13 cellular contexts compared by ENCODE assay signal in genomic region chr9:94826644-94827410, GRCh38.
DNase-seq lines count a peak whose midpoint lies in the region; ATAC-seq and TF ChIP-seq lines count a peak whose summit lies in the region.
"Had no signal": no experiment of that assay in that cellular context is flagged by ENCODE, and none has a peak within 500 bp of the region (broad histone marks: within the 10 kb centered on the region; RNA-seq: fewer than 3 reads in every experiment).

No MANE protein-coding gene starts in this region.

- H3K4me3 ChIP-seq in Panc1 (ENCODE audit: low read depth in 2 of 2, low read length in 2 of 2), result no peak overlapping the region
- no peak overlapping the region for H3K4me3 ChIP-seq in right lobe of liver
- no peak overlapping the region for H3K4me3 ChIP-seq in suprapubic skin
- H3K4me3 ChIP-seq: SK-N-MC had no signal

- no peak overlapping the region for H3K4me3 Mint-ChIP-seq in WTC11
- H3K4me3 Mint-ChIP-seq: activated naive CD8-positive, alpha-beta T cell had no signal

- in situ Hi-C loops in Panc1 (cut with HindIII; ENCODE audit: low pct_unique_long_range_greater_than_20kb, low sequenced_read_pairs), result no loop called here

- POLR2A ChIA-PET in Panc1 (lab: Charles Lee), result interaction anchor here (0.6 kb wide), 1 partner anchor 291 kb away, joined by 3 read pairs; no protein-coding TSS in a partner anchor
- POLR2A ChIA-PET in WTC11 (lab: Charles Lee), result no interaction called here

- 64% methylated on average over 3 of the region's 3 CpGs for WGBS in right lobe of liver (ENCODE audit: insufficient coverage, low coverage, low lambda C conversion rate, missing lambda C conversion rate)
- WGBS in suprapubic skin, result 85% methylated on average over 3 of the region's 3 CpGs

- H3K27ac Mint-ChIP-seq in WTC11, result no peak overlapping the region
- H3K27ac Mint-ChIP-seq: activated naive CD8-positive, alpha-beta T cell had no signal

- CTCF ChIA-PET in Panc1 (lab: Charles Lee), result interaction anchor here (1.3 kb wide), 1 partner anchor 40 kb away, joined by 3 read pairs; no protein-coding TSS in a partner anchor
- CTCF ChIA-PET in WTC11 (lab: Charles Lee), result interaction anchor here (1.6 to 2.5 kb wide), 2 partner anchors 218 to 304 kb away, joined by 5 to 11 read pairs; no protein-coding TSS in a partner anchor

- peaks cover 30% of the 10 kb centered on the region for H3K4me1 Mint-ChIP-seq in WTC11

- DNase-seq in NCI-H2081 (lab: John Stamatoyannopoulos, UW) (peak; percentile 21 to 26), NCI-H2081 treated with DMSO at 0.1 percent for 48 hours (lab: John Stamatoyannopoulos, UW) (no peak), Panc1 (ENCODE audit: low read depth, low spot score) (no peak), right lobe of liver (no peak), suprapubic skin (ENCODE audit: low spot score in 2 of 2) (no peak), H4 (ENCODE audit: low spot score) (no peak), WTC11 (ENCODE audit: low spot score) (no peak)
- no peak for DNase-seq in effector CD8-positive, alpha-beta T cell (lab: John Stamatoyannopoulos, UW)
- DNase-seq: cortex of kidney, KBM-7, NCI-H1694 treated with DMSO at 0.1 percent for 48 hours had no signal

- TF ChIP-seq POLR2A in right lobe of liver (IDR thresholded peaks at IDR 0.05) (no peak), suprapubic skin (IDR thresholded peaks at IDR 0.05) (no peak)

- no peaks in the 10 kb centered on the region for H3K9me3 ChIP-seq in Panc1 (ENCODE audit: control insufficient read depth, insufficient read depth, low read depth, low read length)
- H3K9me3 ChIP-seq in right lobe of liver, result no peaks in the 10 kb centered on the region
- no peaks in the 10 kb centered on the region for H3K9me3 ChIP-seq in suprapubic skin

- no peaks in the 10 kb centered on the region for H3K36me3 ChIP-seq in Panc1 (ENCODE audit: control insufficient read depth, insufficient read depth, low read length)
- H3K36me3 ChIP-seq in right lobe of liver, result no peaks in the 10 kb centered on the region
- H3K36me3 ChIP-seq in suprapubic skin, result no peaks in the 10 kb centered on the region

- BruUV-seq in Panc1 (replicated peaks; lab: Mats Ljungman, UMichigan), result no TSS peak

- H3K27me3 ChIP-seq in Panc1 (ENCODE audit: control insufficient read depth, insufficient read depth, low read length) (no peaks in the 10 kb centered on the region), right lobe of liver (no peaks in the 10 kb centered on the region), suprapubic skin (no peaks in the 10 kb centered on the region)

- H3K36me3 Mint-ChIP-seq in WTC11, result peaks cover 5% of the 10 kb centered on the region

- ATAC-seq in Panc1, result no peak
- ATAC-seq in right lobe of liver, result peak in 1 of 4 donors; percentile 2
- ATAC-seq in WTC11, result no peak

- no peak for TF ChIP-seq CTCF in Panc1 (IDR thresholded peaks at IDR 0.05)
- TF ChIP-seq CTCF in right lobe of liver (IDR thresholded peaks at IDR 0.05), result no peak
- no peak for TF ChIP-seq CTCF in suprapubic skin (IDR thresholded peaks at IDR 0.05)
- TF ChIP-seq CTCF in WTC11 (IDR thresholded peaks at IDR 0.05), result no peak

- H3K9me3 Mint-ChIP-seq in WTC11, result no peaks in the 10 kb centered on the region

- H3K27ac ChIP-seq in Panc1 (ENCODE audit: low read length), result peak overlapping the region; percentile 44; the same call in 1 of the 2 replicates
- H3K27ac ChIP-seq in right lobe of liver, result peak overlapping the region; percentile 54 to 82 (median 63)
- peak overlapping the region; percentile 62 for H3K27ac ChIP-seq in suprapubic skin
- H3K27ac ChIP-seq: SK-N-MC had no signal

- peaks cover 45% of the 10 kb centered on the region for H3K27me3 Mint-ChIP-seq in WTC11 (ENCODE audit: low read depth)
- H3K27me3 Mint-ChIP-seq: activated naive CD8-positive, alpha-beta T cell had no signal

- TF ChIP-seq EP300 in suprapubic skin (IDR thresholded peaks at IDR 0.05), result no peak

- H3K4me1 ChIP-seq in Panc1 (ENCODE audit: control insufficient read depth, insufficient read depth, low read length), result peaks cover 3% of the 10 kb centered on the region
- peaks cover 0 to 22% (median 8%) of the 10 kb centered on the region in 4 donors for H3K4me1 ChIP-seq in right lobe of liver
- peaks cover 32% of the 10 kb centered on the region for H3K4me1 ChIP-seq in suprapubic skin

- intact Hi-C loops in Panc1 (cut with micrococcal nuclease; ENCODE audit: unreplicated experiment), result no loop called here
- intact Hi-C loops in right lobe of liver (cut with DNase I), result no loop called here

TF ChIP-seq in WTC11, 78 proteins besides CTCF, POLR2A, EP300 and RAD21:
- TF ChIP-seq MLX (CRISPR knock-in tag; IDR thresholded peaks at IDR 0.05) (no peak), MAX (CRISPR knock-in tag; IDR thresholded peaks at IDR 0.05) (no peak), PRDM15 (CRISPR knock-in tag; IDR thresholded peaks at IDR 0.05) (no peak), IRF2 (CRISPR knock-in tag; IDR thresholded peaks at IDR 0.05; ENCODE audit: borderline replicate concordance, low read depth) (no peak), CREM (CRISPR knock-in tag; IDR thresholded peaks at IDR 0.05) (no peak), ZBTB43 (CRISPR knock-in tag; IDR thresholded peaks at IDR 0.05) (no peak), ZNF416 (CRISPR knock-in tag; IDR thresholded peaks at IDR 0.05) (no peak), ATF3 (CRISPR knock-in tag; conservative IDR thresholded peaks at IDR 0.05) (no peak), KAT7 (CRISPR knock-in tag; IDR thresholded peaks at IDR 0.05; ENCODE audit: borderline replicate concordance) (no peak), ZNF263 (CRISPR knock-in tag; IDR thresholded peaks at IDR 0.05; ENCODE audit: low read depth) (no peak), FOXP1 (CRISPR knock-in tag; IDR thresholded peaks at IDR 0.05; ENCODE audit: borderline replicate concordance) (no peak), JAZF1 (CRISPR knock-in tag; IDR thresholded peaks at IDR 0.05) (no peak), PREB (CRISPR knock-in tag; IDR thresholded peaks at IDR 0.05; ENCODE audit: borderline replicate concordance) (no peak)

Comparison
In these comparisons a context has a peak if more than half of its experiments do, and no peak if none do; other contexts are left out.
1. DNase-seq: peak in NCI-H2081 (2 of 2); none in NCI-H2081 treated with DMSO at 0.1 percent for 48 hours (single experiment), Panc1 (single experiment), right lobe of liver (0 of 3), suprapubic skin (0 of 2), H4 (single experiment), effector CD8-positive, alpha-beta T cell (single experiment) and WTC11 (single experiment).
2. Peak in every context shown above with its lines, with median percentiles within 50 percentile points of each other: H3K27ac ChIP-seq.